ENCODE assay signal across 1 cellular context in genomic region chr21:28459193-28459592, GRCh38.
TF ChIP-seq lines count a peak whose summit lies in the region.

No MANE protein-coding gene starts in this region.

TF ChIP-seq in HEK293, 187 proteins besides CTCF, POLR2A, EP300 and RAD21 (continued from another document):
- TF ChIP-seq ZNF335 (tag by site-specific recombination; conservative IDR thresholded peaks at IDR 0.05): no peak
- TF ChIP-seq PATZ1 (tag by site-specific recombination; IDR thresholded peaks at IDR 0.05): no peak
- no peak for TF ChIP-seq ZNF350 (tag by site-specific recombination; IDR thresholded peaks at IDR 0.05)
- TF ChIP-seq ZNF488 (tag by site-specific recombination; IDR thresholded peaks at IDR 0.05): no peak
- 0 out of 2 replicates have a peak, but pooled peaks have one; percentile 21 for TF ChIP-seq ZNF692 (tag by site-specific recombination; IDR thresholded peaks at IDR 0.05)
- no peak for TF ChIP-seq ZNF626 (tag by site-specific recombination; IDR thresholded peaks at IDR 0.05)
- TF ChIP-seq ZNF513 (tag by site-specific recombination; IDR thresholded peaks at IDR 0.05): no peak
- TF ChIP-seq ZNF501 (tag by site-specific recombination; IDR thresholded peaks at IDR 0.05): no peak
- TF ChIP-seq ZNF530 (tag by site-specific recombination; IDR thresholded peaks at IDR 0.05; ENCODE audit: low read depth): no peak
- no peak for TF ChIP-seq ZNF433 (tag by site-specific recombination; IDR thresholded peaks at IDR 0.05; ENCODE audit: low read depth)
- no peak for TF ChIP-seq ZNF132 (tag by site-specific recombination; IDR thresholded peaks at IDR 0.05; ENCODE audit: borderline replicate concordance)
- TF ChIP-seq KLF16 (tag by site-specific recombination; IDR thresholded peaks at IDR 0.05): no peak
- 0 out of 2 replicates have a peak, but pooled peaks have one; percentile 18 for TF ChIP-seq ZBTB21 (tag by site-specific recombination; IDR thresholded peaks at IDR 0.05)
- TF ChIP-seq ZNF169 (tag by site-specific recombination; IDR thresholded peaks at IDR 0.05): no peak
- TF ChIP-seq ZNF514 (tag by site-specific recombination; IDR thresholded peaks at IDR 0.05): no peak
- TF ChIP-seq ZNF211 (tag by site-specific recombination; IDR thresholded peaks at IDR 0.05; ENCODE audit: low read depth): no peak
- no peak for TF ChIP-seq ZNF311 (tag by site-specific recombination; IDR thresholded peaks at IDR 0.05; ENCODE audit: borderline replicate concordance)
- TF ChIP-seq KLF8 (tag by site-specific recombination; IDR thresholded peaks at IDR 0.05): no peak
- TF ChIP-seq MEIS1 (CRISPR knock-in tag; IDR thresholded peaks at IDR 0.05; ENCODE audit: borderline replicate concordance): no peak
- no peak for TF ChIP-seq ZNF366 (tag by site-specific recombination; conservative IDR thresholded peaks at IDR 0.05)
- TF ChIP-seq TSHZ1 (tag by site-specific recombination; IDR thresholded peaks at IDR 0.05; ENCODE audit: borderline replicate concordance): no peak
- peak; percentile 74; the same call in 1 of the 2 replicates for TF ChIP-seq ZNF785 (tag by site-specific recombination; IDR thresholded peaks at IDR 0.05)
- no peak for TF ChIP-seq TRIM28 (IDR thresholded peaks at IDR 0.05; ENCODE audit: borderline replicate concordance, low read length)
- no peak for TF ChIP-seq INSM2 (tag by site-specific recombination; IDR thresholded peaks at IDR 0.05)
